11 cellular contexts compared by ENCODE assay signal in genomic region chr17:75645501-75645888, GRCh38. TPM values are rescaled to one million over a fixed set of nuclear protein-coding genes. Genes with fewer than 3 reads are reported as not detected.
DNase-seq lines count a peak whose midpoint lies in the region; ATAC-seq and TF ChIP-seq lines count a peak whose summit lies in the region.
"Had no signal": no experiment of that assay in that cellular context is flagged by ENCODE, and none has a peak within 500 bp of the region (broad histone marks: within the 10 kb centered on the region; RNA-seq: fewer than 3 reads in every experiment).

No MANE protein-coding gene starts in this region.

- peak; percentile 80 for ATAC-seq in mucosa of descending colon
- ATAC-seq in HG03378 (IDR thresholded peaks at IDR 0.05; ENCODE audit: unreplicated experiment) = no peak
- no peak for ATAC-seq in HG03135 (IDR thresholded peaks at IDR 0.05; ENCODE audit: unreplicated experiment)
- ATAC-seq in GM21515 (IDR thresholded peaks at IDR 0.05; ENCODE audit: unreplicated experiment) = no peak

- H3K36me3 ChIP-seq in mucosa of descending colon (ENCODE audit: low read depth) = no peaks in the 10 kb centered on the region

- no peaks in the 10 kb centered on the region for H3K9me3 ChIP-seq in mucosa of descending colon
- H3K9me3 ChIP-seq: right atrium auricular region, tibial artery had no signal

- intact Hi-C loops in mucosa of descending colon (cut with DNase I, micrococcal nuclease) = no loop called here

- peaks cover 28% of the 10 kb centered on the region for H3K4me1 ChIP-seq in mucosa of descending colon (ENCODE audit: low read depth)

- peak; percentile 81 for DNase-seq in COLO668 (lab: John Stamatoyannopoulos, UW; ENCODE audit: unreplicated experiment)
- peak; percentile 72 for DNase-seq in NCI-H146 treated with DMSO at 0.1 percent for 48 hours (lab: John Stamatoyannopoulos, UW; ENCODE audit: unreplicated experiment)
- DNase-seq in choroid plexus epithelial cell (ENCODE audit: low read depth) = peak; percentile 92
- DNase-seq in mucosa of descending colon = peak; percentile 57 to 76 (median 62)
- DNase-seq in activated T-cell treated with anti-CD3 and anti-CD28 coated beads, Interleukin-2, amount 50 U/mL, for 48 hours = no peak
- DNase-seq: activated CD4-positive, CD25-positive, alpha-beta regulatory T cell had no signal

- TF ChIP-seq CTCF in choroid plexus epithelial cell (conservative IDR thresholded peaks at IDR 0.05; ENCODE audit: low read depth, low read length) (no peak), mucosa of descending colon (IDR thresholded peaks at IDR 0.05) (no peak)

- H3K4me3 ChIP-seq in choroid plexus epithelial cell (ENCODE audit: low read depth, low read length) (no peak overlapping the region), mucosa of descending colon (no peak overlapping the region)
- H3K4me3 ChIP-seq: right atrium auricular region, tibial artery had no signal

RNA-seq across cellular contexts. Expression of gene SMIM5, which starts 12.3 kb away (rescaled TPM):
- total RNA-seq in mucosa of descending colon = 10 to 100 TPM; 20.7 to 41.6 (median 27.5) TPM

RNA-seq across cellular contexts. Expression of gene RECQL5, which starts 21.5 kb away (rescaled TPM):
- total RNA-seq in mucosa of descending colon = 10 to 100 TPM; 29.3 to 41.9 (median 30.1) TPM

RNA-seq across cellular contexts. Expression of gene SAP30BP, which starts 21.6 kb away (rescaled TPM):
- 10 to 100 TPM; 76.5 to 83.8 (median 76.9) TPM for total RNA-seq in mucosa of descending colon

RNA-seq across cellular contexts. Expression of gene MYO15B, which starts 57.9 kb away (rescaled TPM):
- 1,000 to 10,000 TPM in 1 of 3 donors, 100 to 1,000 TPM in 2; 591 to 1,071 (median 660) TPM for total RNA-seq in mucosa of descending colon

Comparison
In these comparisons a context has a peak if more than half of its experiments do, and no peak if none do; other contexts are left out.
1. DNase-seq: peak in COLO668 (single experiment), NCI-H146 treated with DMSO at 0.1 percent for 48 hours (single experiment), choroid plexus epithelial cell (single experiment) and mucosa of descending colon (3 of 3); none in activated T-cell treated with anti-CD3 and anti-CD28 coated beads, Interleukin-2, amount 50 U/mL, for 48 hours (0 of 2).